7 cellular contexts compared by ENCODE assay signal in genomic region chr2:215311625-215312394, GRCh38.
A peak's percentile ranks its signal among the peaks of the same experiment; 100 is the strongest.
DNase-seq lines count a peak whose midpoint lies in the region; ATAC-seq and TF ChIP-seq lines count a peak whose summit lies in the region.

Gene ATIC, plus strand, starts transcription at chr2:215312059. Its CDS starts 84 bp downstream, at chr2:215312143.

- H3K4me3 ChIP-seq in astrocyte of the spinal cord (ENCODE audit: low read depth, low read length): peak within 1 kb of the TSS; percentile 66
- peak within 1 kb of the TSS; percentile 69 for H3K4me3 ChIP-seq in retinal pigment epithelial cell (ENCODE audit: low read length)

- ATAC-seq in GM18508 (IDR thresholded peaks at IDR 0.05; ENCODE audit: insufficient read depth, unreplicated experiment) (peak; percentile 94), HG03025 (IDR thresholded peaks at IDR 0.05; ENCODE audit: low FRiP score, unreplicated experiment) (peak; percentile 99)

- in situ Hi-C loops in astrocyte of the spinal cord (cut with HindIII; ENCODE audit: low sequenced_read_pairs): no loop called here

- TF ChIP-seq CTCF in astrocyte of the spinal cord (IDR thresholded peaks at IDR 0.05; ENCODE audit: low read depth, low read length) (no peak), retinal pigment epithelial cell (conservative IDR thresholded peaks at IDR 0.05; ENCODE audit: low read depth, low read length) (no peak)

- DNase-seq in NCI-H2081 (lab: John Stamatoyannopoulos, UW): peak; percentile 94 to 96
- peak; percentile 86 for DNase-seq in T1000 (lab: John Stamatoyannopoulos, UW)
- peak; percentile 93 for DNase-seq in astrocyte of the spinal cord (ENCODE audit: low read depth, low spot score)
- DNase-seq in hippocampal formation (lab: John Stamatoyannopoulos, UW): peak; percentile 88 to 90
- peak; percentile 84 for DNase-seq in retinal pigment epithelial cell (ENCODE audit: low read depth)

Comparison
In these comparisons a context has a peak if more than half of its experiments do, and no peak if none do; other contexts are left out.
1. Peak in every context shown above with its lines: DNase-seq, ATAC-seq and H3K4me3 ChIP-seq.